10 cellular contexts compared by ENCODE assay signal in genomic region chr3:123688241-123688747, GRCh38.
DNase-seq lines count a peak whose midpoint lies in the region; ATAC-seq, FAIRE-seq and TF ChIP-seq lines count a peak whose summit lies in the region.
"Had no signal": no experiment of that assay in that cellular context is flagged by ENCODE, and none has a peak within 500 bp of the region (broad histone marks: within the 10 kb centered on the region; RNA-seq: fewer than 3 reads in every experiment).

No MANE protein-coding gene starts in this region.

- FAIRE-seq in urothelium cell line (lab: Jason Lieb, UNC), result peak; percentile 81

- H3K9me3 ChIP-seq in lung (ENCODE audit: control insufficient read depth in 2 of 2, insufficient read depth in 1 of 2, low read length in 1 of 2), result no peaks in the 10 kb centered on the region

- no peak overlapping the region for H3K4me3 Mint-ChIP-seq in MCF 10A (ENCODE audit: unreplicated experiment)

- H3K27me3 Mint-ChIP-seq in MCF 10A (ENCODE audit: insufficient read depth, unreplicated experiment), result no peaks in the 10 kb centered on the region

- DNase-seq in HPDE6-E6E7 (ENCODE audit: extremely low spot score) (peak; percentile 32), MCF 10A (ENCODE audit: unreplicated experiment) (peak; percentile 76), lung (ENCODE audit: low spot score) (no peak), urothelium cell line (ENCODE audit: low spot score) (peak; percentile 81), HuH-7 (ENCODE audit: low spot score) (no peak), OCI-M1 (lab: John Stamatoyannopoulos, UW) (no peak)
- DNase-seq: NCI-H1930 had no signal

- no peak overlapping the region for H3K4me3 ChIP-seq in lung

- WGBS in lung, 2 donors, result 81 to 87% methylated on average over 4 of the region's 4 CpGs

- POLR2A ChIA-PET in MCF 10A (lab: Yijun Ruan, JAX), result interaction anchor here (0.6 kb wide), 1 partner anchor 1600 kb away, joined by 5 read pairs; no protein-coding TSS in a partner anchor

- H3K36me3 Mint-ChIP-seq in MCF 10A (ENCODE audit: insufficient read depth, unreplicated experiment), result no peaks in the 10 kb centered on the region

- no peak for TF ChIP-seq CTCF in MCF 10A (IDR thresholded peaks at IDR 0.05; ENCODE audit: unreplicated experiment)
- no peak for TF ChIP-seq CTCF in lung (IDR thresholded peaks at IDR 0.05; ENCODE audit: control extremely low read depth, extremely low read depth)

- ATAC-seq in lung (ENCODE audit: insufficient read depth, low FRiP score), result peak; percentile 60
- ATAC-seq in GM21737 (IDR thresholded peaks at IDR 0.05; ENCODE audit: unreplicated experiment), result no peak
- ATAC-seq in activated CD4-positive, CD25-positive, alpha-beta regulatory T cell treated with anti-CD3 and anti-CD28 coated beads, Interleukin-2, amount 50 U/mL, for 24 hours, result no peak

- no TSS peak for BruUV-seq in MCF 10A (replicated peaks; lab: Mats Ljungman, UMichigan)

- no peak overlapping the region for H3K27ac Mint-ChIP-seq in MCF 10A (ENCODE audit: low read depth, unreplicated experiment)
- H3K27ac Mint-ChIP-seq: activated T-helper 2 cell treated with anti-CD3 and anti-CD28 coated beads, Interferon-gamma antibody, Interleukin-2, Interleukin-4, amounts not matched to agents 10 μg/mL and 5 μg/mL and 100 μg/mL, durations not matched to agents 14 hours and 24 hours and 36 hours had no signal

- H3K4me1 ChIP-seq in lung (ENCODE audit: control insufficient read depth in 2 of 2, insufficient read depth in 2 of 2, low read length in 2 of 2), result peaks cover 0 to 27% of the 10 kb centered on the region in 2 donors

- H3K36me3 ChIP-seq in lung (ENCODE audit: control insufficient read depth in 2 of 2, insufficient read depth in 2 of 2, low read length in 2 of 2), result peaks cover 0 to 2% of the 10 kb centered on the region in 2 donors

- intact Hi-C loops in MCF 10A (cut with micrococcal nuclease), result no loop called here

- H3K9me3 Mint-ChIP-seq in MCF 10A (ENCODE audit: unreplicated experiment), result no peaks in the 10 kb centered on the region
- H3K9me3 Mint-ChIP-seq: activated T-helper 2 cell treated with anti-CD3 and anti-CD28 coated beads, Interferon-gamma antibody, Interleukin-2, Interleukin-4, amounts not matched to agents 10 μg/mL and 5 μg/mL and 100 μg/mL, durations not matched to agents 14 hours and 24 hours and 36 hours had no signal

- H3K27ac ChIP-seq in lung (ENCODE audit: low read depth in 1 of 2, low read length in 1 of 2), result peak overlapping the region in 1 of 2 donors; percentile 72

- no peaks in the 10 kb centered on the region for H3K27me3 ChIP-seq in lung (ENCODE audit: control insufficient read depth, insufficient read depth)

- peaks cover 17% of the 10 kb centered on the region for H3K4me1 Mint-ChIP-seq in MCF 10A (ENCODE audit: insufficient read depth, unreplicated experiment)

- CTCF ChIA-PET in MCF 10A (lab: Yijun Ruan, JAX), result interaction anchor here (0.7 to 1.4 kb wide), 4 partner anchors 13 to 61 kb away, joined by 3 to 4 read pairs (median 4); no protein-coding TSS in a partner anchor

Comparison
In these comparisons a context has a peak if more than half of its experiments do, and no peak if none do; other contexts are left out.
1. DNase-seq: peak in HPDE6-E6E7 (single experiment), MCF 10A (single experiment) and urothelium cell line (single experiment); none in lung (single experiment), HuH-7 (single experiment) and OCI-M1 (single experiment).